In genomic region chr10:96890172-96890513, GRCh38 we compare ENCODE assay signal across 15 cellular contexts. TPM values are rescaled to one million over a fixed set of nuclear protein-coding genes. Genes with fewer than 3 reads are reported as not detected.
A peak's percentile ranks its signal among the peaks of the same experiment; 100 is the strongest.
DNase-seq lines count a peak whose midpoint lies in the region; ATAC-seq, FAIRE-seq and TF ChIP-seq lines count a peak whose summit lies in the region.
"Had no signal": no experiment of that assay in that cellular context is flagged by ENCODE, and none has a peak within 500 bp of the region (broad histone marks: within the 10 kb centered on the region; RNA-seq: fewer than 3 reads in every experiment).

No MANE protein-coding gene starts in this region.

- no peaks in the 10 kb centered on the region for H3K9me3 ChIP-seq in mammary epithelial cell (replicated peaks; ENCODE audit: insufficient read depth, low read length)
- peaks cover 15% of the 10 kb centered on the region for H3K9me3 ChIP-seq in lower lobe of right lung
- peaks cover 0 to 9% (median 0%) of the 10 kb centered on the region in 4 donors for H3K9me3 ChIP-seq in stomach
- peaks cover 12% of the 10 kb centered on the region; the same call in 1 of the 2 replicates for H3K9me3 ChIP-seq in OCI-LY7 (ENCODE audit: low read length)

- CTCF ChIA-PET in mammary epithelial cell (lab: Charles Lee; ENCODE audit: low non-redundant PET), result no interaction called here
- CTCF ChIA-PET in OCI-LY7 (lab: Charles Lee; ENCODE audit: unreplicated experiment), result no interaction called here

- peaks cover 8% of the 10 kb centered on the region for H3K36me3 ChIP-seq in mammary epithelial cell (ENCODE audit: insufficient read depth, low read length)
- H3K36me3 ChIP-seq in lower lobe of right lung, result no peaks in the 10 kb centered on the region
- H3K36me3 ChIP-seq in stomach, result peaks cover 0 to 15% (median 5%) of the 10 kb centered on the region in 4 donors
- H3K36me3 ChIP-seq in OCI-LY7 (ENCODE audit: insufficient read depth, low read length), result peaks cover 73% of the 10 kb centered on the region

- H4K20me1 ChIP-seq in mammary epithelial cell (ENCODE audit: insufficient read depth, low read length), result peaks cover 6% of the 10 kb centered on the region
- peaks cover 4% of the 10 kb centered on the region; the same call in 1 of the 2 replicates for H4K20me1 ChIP-seq in OCI-LY7 (ENCODE audit: insufficient read depth, low read length)

- intact Hi-C loops in mammary epithelial cell (cut with micrococcal nuclease) (no loop called here), lower lobe of right lung (cut with DNase I) (no loop called here), stomach (cut with DNase I; ENCODE audit: low total_unique reads) (no loop called here), OCI-LY7 (cut with micrococcal nuclease; ENCODE audit: unreplicated experiment) (no loop called here)

- no peak overlapping the region for H2AFZ ChIP-seq in mammary epithelial cell (ENCODE audit: low read depth, low read length)
- no peak overlapping the region for H2AFZ ChIP-seq in OCI-LY7 (ENCODE audit: low read length)

- TF ChIP-seq CTCF in mammary epithelial cell (conservative IDR thresholded peaks at IDR 0.05 in 1 of 2, IDR thresholded peaks at IDR 0.05 in 1 of 2; ENCODE audit: extremely low read depth in 1 of 2, insufficient read depth in 1 of 2, low read depth in 1 of 2, low read length in 2 of 2) (no peak), lower lobe of right lung (IDR thresholded peaks at IDR 0.05) (no peak), stomach (IDR thresholded peaks at IDR 0.05) (no peak), OCI-LY7 (conservative IDR thresholded peaks at IDR 0.05; ENCODE audit: low read length) (no peak)

- no peak for TF ChIP-seq EP300 in stomach (IDR thresholded peaks at IDR 0.05)

- 100% methylated on average over 1 of the region's 1 CpG for whole genome bisulfite sequencing in mammary epithelial cell (ENCODE audit: low coverage, missing lambda C conversion rate)
- WGBS in stomach, 5 donors, result 70 to 81% (median 75%) methylated on average over 1 of the region's 1 CpG

- no peaks in the 10 kb centered on the region for H3K9me2 ChIP-seq in OCI-LY7 (ENCODE audit: insufficient read depth, low read length)

- dilution Hi-C loops in mammary epithelial cell (cut with HindIII; ENCODE audit: low sequenced_read_pairs), result no loop called here

- in situ Hi-C loops in mammary epithelial cell (cut with MboI; ENCODE audit: low sequenced_read_pairs in 2 of 2), result no loop called here

- H3K4me3 ChIP-seq in mammary epithelial cell (replicated peaks in 1 of 3; ENCODE audit: insufficient read depth in 1 of 3, low read depth in 2 of 3, low read length in 3 of 3) (no peak overlapping the region), lower lobe of right lung (no peak overlapping the region), stomach (no peak overlapping the region), OCI-LY7 (ENCODE audit: low read depth, low read length, poor library complexity, severe bottlenecking) (no peak overlapping the region)
- H3K4me3 ChIP-seq: skin epidermis had no signal

- H3K79me2 ChIP-seq in mammary epithelial cell (ENCODE audit: insufficient read depth, low read length), result peaks cover 94% of the 10 kb centered on the region
- H3K79me2 ChIP-seq in OCI-LY7 (ENCODE audit: insufficient read depth, low read depth, low read length), result peaks cover 86% of the 10 kb centered on the region

- ATAC-seq in lower lobe of right lung (peak; percentile 39 to 66), GM18517 (IDR thresholded peaks at IDR 0.05; ENCODE audit: unreplicated experiment) (no peak)

- DNase-seq in CD1c-positive myeloid dendritic cell (ENCODE audit: extremely low spot score) (peak; percentile 29), LoVo (ENCODE audit: low spot score) (peak; percentile 30), mammary epithelial cell (peak; percentile 36), lower lobe of right lung (no peak), GM12892 (ENCODE audit: insufficient read length) (no peak), stomach (no peak), OCI-LY7 (ENCODE audit: low spot score) (no peak)
- DNase-seq: activated CD4-positive, alpha-beta T cell treated with anti-CD3 and anti-CD28 coated beads for 1 hour; activated T-cell treated with anti-CD3 and anti-CD28 coated beads for 4 hours; NCI-H1105; nucleus accumbens; T-helper 1 cell had no signal

- no peak for TF ChIP-seq POLR2A in GM12892 (IDR thresholded peaks at IDR 0.05; ENCODE audit: low read depth, low read length)
- no peak for TF ChIP-seq POLR2A in stomach (IDR thresholded peaks at IDR 0.05)

- H3K9ac ChIP-seq in mammary epithelial cell (ENCODE audit: insufficient read depth, low read length), result no peak overlapping the region

- peaks cover 9% of the 10 kb centered on the region for H3K4me1 ChIP-seq in mammary epithelial cell (ENCODE audit: insufficient read depth, low read length)
- peaks cover 7% of the 10 kb centered on the region for H3K4me1 ChIP-seq in lower lobe of right lung
- peaks cover 9 to 30% (median 12%) of the 10 kb centered on the region in 4 donors for H3K4me1 ChIP-seq in stomach
- H3K4me1 ChIP-seq in OCI-LY7 (ENCODE audit: insufficient read depth, low read length, poor library complexity, severe bottlenecking), result no peaks in the 10 kb centered on the region

- BruUV-seq in mammary epithelial cell (replicated peaks; lab: Mats Ljungman, UMichigan) (no TSS peak), OCI-LY7 (replicated peaks; lab: Mats Ljungman, UMichigan) (no TSS peak)

- H3K4me2 ChIP-seq in mammary epithelial cell (ENCODE audit: insufficient read depth, low read depth, low read length), result no peak overlapping the region
- H3K4me2 ChIP-seq in OCI-LY7 (ENCODE audit: low read length), result no peak overlapping the region

- FAIRE-seq in GM12892 (lab: Jason Lieb, UNC), result no peak
- FAIRE-seq: RCC 7860 had no signal

- H3K27me3 ChIP-seq in mammary epithelial cell (ENCODE audit: insufficient read depth, low read length) (no peaks in the 10 kb centered on the region), lower lobe of right lung (ENCODE audit: low read depth) (no peaks in the 10 kb centered on the region), stomach (no peaks in the 10 kb centered on the region)

- H3K27ac ChIP-seq in mammary epithelial cell (ENCODE audit: insufficient read depth, low read depth, low read length) (no peak overlapping the region), lower lobe of right lung (no peak overlapping the region), stomach (peak overlapping the region in 2 of 5 donors; percentile 4 to 30), OCI-LY7 (ENCODE audit: low read depth, low read length, poor library complexity, severe bottlenecking) (no peak overlapping the region)
- H3K27ac ChIP-seq: skin epidermis had no signal

- POLR2A ChIA-PET in OCI-LY7 (lab: Charles Lee), result no interaction called here

RNA-seq across cellular contexts. Expression of gene LCOR, which starts 58.0 kb away (rescaled TPM):
- 10 to 100 TPM; 32.3 to 41.3 TPM for total RNA-seq in mammary epithelial cell
- 8.0 TPM for polyA plus RNA-seq in mammary epithelial cell
- 35.0 TPM for polyA minus RNA-seq in mammary epithelial cell
- 34.7 TPM for total RNA-seq in lower lobe of right lung
- 6.6 TPM for polyA plus RNA-seq in GM12892 (2012; ENCODE audit: missing spikeins)
- total RNA-seq in stomach, result 10 to 100 TPM; 12.7 to 61.3 (median 31.2) TPM
- 1 to 10 TPM; 2.0 to 2.6 (median 2.1) TPM for polyA plus RNA-seq in stomach
- 17.1 and 32.1 TPM in 2 replicates for total RNA-seq in OCI-LY7 (2014; rRNA removed; shearing (Covaris generic))
- total RNA-seq in OCI-LY7 (2022), result 54.5 and 58.4 TPM in 2 replicates

Comparison
In these comparisons a context has a peak if more than half of its experiments do, and no peak if none do; other contexts are left out.
1. DNase-seq: peak in CD1c-positive myeloid dendritic cell (single experiment), LoVo (single experiment) and mammary epithelial cell (single experiment); none in lower lobe of right lung (single experiment), GM12892 (single experiment), stomach (single experiment) and OCI-LY7 (single experiment).